13 cellular contexts compared by ENCODE assay signal in the genomic region with DNA sequence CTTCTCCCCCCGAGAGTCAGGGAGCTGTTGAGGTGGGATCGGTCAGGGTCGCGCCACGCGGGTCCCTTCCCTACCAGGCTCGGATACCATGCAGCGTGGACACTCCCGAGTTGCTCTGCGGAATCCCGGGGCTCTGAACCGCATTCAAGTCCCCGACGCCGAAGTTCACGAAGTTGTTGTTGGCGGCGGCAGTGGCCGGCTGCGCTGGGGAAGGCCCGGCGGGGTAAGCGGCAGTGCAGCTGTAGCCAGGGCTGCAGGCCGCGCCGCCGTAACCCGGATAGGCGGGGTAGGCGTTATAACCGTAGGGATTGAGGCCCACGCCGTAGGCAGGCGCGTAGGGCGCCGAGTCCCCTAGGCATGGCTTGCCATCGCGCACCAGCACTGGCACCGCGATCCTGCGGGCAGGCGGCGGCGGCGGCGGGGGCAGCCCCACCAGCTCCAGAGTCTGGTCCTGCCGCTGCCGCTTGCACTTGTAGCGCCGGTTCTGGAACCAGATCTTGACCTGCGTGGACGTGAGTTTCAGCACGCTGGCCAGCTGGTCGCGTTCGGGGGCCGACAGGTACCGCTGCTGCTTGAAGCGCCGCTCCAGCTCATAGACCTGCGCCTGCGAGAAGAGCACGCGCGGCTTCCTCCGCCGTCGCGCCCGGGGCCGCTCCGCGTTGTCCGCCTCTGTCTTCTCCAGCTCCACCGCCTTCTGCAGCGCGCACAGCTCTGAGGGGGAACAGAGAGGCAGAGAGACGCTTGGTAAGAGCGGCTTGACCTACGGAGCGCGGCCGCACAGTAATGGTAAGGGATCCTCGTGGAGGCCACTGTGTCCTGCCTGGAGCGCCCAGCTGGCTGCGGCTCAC. TPM values are rescaled to one million over a fixed set of nuclear protein-coding genes. Genes with fewer than 3 reads are reported as not detected.
DNase-seq lines count a peak whose midpoint lies in the region; TF ChIP-seq lines count a peak whose summit lies in the region.
"Had no signal": no experiment of that assay in that cellular context is flagged by ENCODE, and none has a peak within 500 bp of the region (broad histone marks: within the 10 kb centered on the region; RNA-seq: fewer than 3 reads in every experiment).

No MANE protein-coding gene starts in this region.

- H3K4me1 ChIP-seq in endodermal cell (ENCODE audit: control insufficient read depth, insufficient read depth, low read length): peaks cover 7% of the 10 kb centered on the region

- H3K27me3 ChIP-seq in MG63 (no peaks in the 10 kb centered on the region), endodermal cell (ENCODE audit: control insufficient read depth, insufficient read depth, low read length, poor library complexity, severe bottlenecking) (peaks cover 100% of the 10 kb centered on the region)

- H3K4me3 ChIP-seq in MG63 (peak overlapping the region; percentile 76; the same call in 1 of the 2 replicates), endodermal cell (ENCODE audit: low read length) (no peak overlapping the region)
- H3K4me3 ChIP-seq: SK-N-MC had no signal

- DNase-seq in COLO668 (lab: John Stamatoyannopoulos, UW; ENCODE audit: unreplicated experiment): peak; percentile 22
- DNase-seq in MG63: no peak
- DNase-seq in endodermal cell: peak; percentile 78
- DNase-seq in neural crest cell (ENCODE audit: low read depth, low spot score): no peak
- no peak for DNase-seq in SW 1271 (lab: John Stamatoyannopoulos, UW)
- DNase-seq in HPDE6-E6E7 (ENCODE audit: extremely low spot score): no peak
- no peak for DNase-seq in NAMALWA (ENCODE audit: low spot score)
- no peak for DNase-seq in NCI-H1930 (lab: John Stamatoyannopoulos, UW)
- DNase-seq: immature natural killer cell; stimulated activated naive CD4-positive, alpha-beta T cell had no signal

- TF ChIP-seq CTCF in endodermal cell (conservative IDR thresholded peaks at IDR 0.05) (no peak), neural crest cell (conservative IDR thresholded peaks at IDR 0.05) (no peak)

- H3K27me3 Mint-ChIP-seq in endodermal cell (ENCODE audit: insufficient read depth) (peaks cover 100% of the 10 kb centered on the region), neural crest cell (ENCODE audit: low read depth) (peaks cover 99% of the 10 kb centered on the region)

- no peaks in the 10 kb centered on the region for H3K9me3 ChIP-seq in MG63
- no peaks in the 10 kb centered on the region for H3K9me3 ChIP-seq in endodermal cell (ENCODE audit: control insufficient read depth, low read length)

- no peak overlapping the region for H3K27ac ChIP-seq in endodermal cell (ENCODE audit: low read depth, low read length)
- H3K27ac ChIP-seq: SK-N-MC had no signal

- H3K36me3 Mint-ChIP-seq in endodermal cell (ENCODE audit: low read depth): no peaks in the 10 kb centered on the region
- peaks cover 4% of the 10 kb centered on the region for H3K36me3 Mint-ChIP-seq in neural crest cell (ENCODE audit: low read depth)

- 4 to 5% methylated on average over 34 to 87 of the region's 87 CpGs for WGBS in endodermal cell (ENCODE audit: insufficient coverage in 1 of 2, insufficient read length in 1 of 2), 2 experiments

- peak overlapping the region; percentile 50 for H3K4me3 Mint-ChIP-seq in endodermal cell
- peak overlapping the region; percentile 81 for H3K4me3 Mint-ChIP-seq in neural crest cell

- peaks cover 39% of the 10 kb centered on the region for H3K4me1 Mint-ChIP-seq in endodermal cell
- H3K4me1 Mint-ChIP-seq in neural crest cell: peaks cover 45% of the 10 kb centered on the region

- H3K9me3 Mint-ChIP-seq in endodermal cell: no peaks in the 10 kb centered on the region
- no peaks in the 10 kb centered on the region for H3K9me3 Mint-ChIP-seq in neural crest cell
- H3K9me3 Mint-ChIP-seq: immature natural killer cell had no signal

- H3K36me3 ChIP-seq in MG63: peaks cover 24% of the 10 kb centered on the region
- no peaks in the 10 kb centered on the region for H3K36me3 ChIP-seq in endodermal cell (ENCODE audit: control insufficient read depth, insufficient read depth, low read length)

- H3K9ac ChIP-seq in endodermal cell (ENCODE audit: extremely low read depth, low read length, poor library complexity, severe bottlenecking): no peak overlapping the region

- H3K27ac Mint-ChIP-seq in endodermal cell (no peak overlapping the region), neural crest cell (ENCODE audit: unreplicated experiment) (no peak overlapping the region)
- H3K27ac Mint-ChIP-seq: immature natural killer cell had no signal

RNA-seq across cellular contexts. Expression of gene NKX2-5, which starts 2.3 kb away (rescaled TPM):
- total RNA-seq in MG63 (2014; rRNA removed; shearing (Covaris generic); ENCODE audit: low replicate concordance): 14.2 and 16.8 TPM in 2 replicates
- under 1 TPM; 0.33 to 0.37 TPM for total RNA-seq in endodermal cell
- polyA plus RNA-seq in endodermal cell (2013, experiment 1 of 2): 0.75 TPM
- 1.1 TPM for polyA plus RNA-seq in endodermal cell (2013, experiment 2 of 2)
- total RNA-seq in neural crest cell: 4.5 and 5.0 TPM in 2 replicates
- total RNA-seq: HT-29, NCI-H460 had no signal
- polyA plus RNA-seq: immature natural killer cell had no signal

Comparison
In these comparisons a context has a peak if more than half of its experiments do, and no peak if none do; other contexts are left out.
1. DNase-seq: peak in COLO668 (single experiment) and endodermal cell (single experiment); none in MG63 (single experiment), neural crest cell (single experiment), SW 1271 (0 of 2), HPDE6-E6E7 (single experiment), NAMALWA (single experiment) and NCI-H1930 (0 of 2).